30 cellular contexts compared by ENCODE assay signal in genomic region chr6:156877126-156877863, GRCh38.
A peak's percentile ranks its signal among the peaks of the same experiment; 100 is the strongest.
DNase-seq lines count a peak whose midpoint lies in the region; ATAC-seq and TF ChIP-seq lines count a peak whose summit lies in the region.
"Had no signal": no experiment of that assay in that cellular context is flagged by ENCODE, and none has a peak within 500 bp of the region (broad histone marks: within the 10 kb centered on the region; RNA-seq: fewer than 3 reads in every experiment).

No MANE protein-coding gene starts in this region.

- H3K27ac ChIP-seq in body of pancreas, result peak overlapping the region in 1 of 4 donors; percentile 19
- H3K27ac ChIP-seq in right lobe of liver, result peak overlapping the region in 1 of 3 donors; percentile 45
- no peak overlapping the region for H3K27ac ChIP-seq in thyroid gland
- H3K27ac ChIP-seq: coronary artery, epithelial cell of prostate, PC-9 had no signal

- no peaks in the 10 kb centered on the region for H3K36me3 ChIP-seq in body of pancreas (replicated peaks in 1 of 2; ENCODE audit: insufficient read depth in 1 of 2, low read depth in 2 of 2)
- no peaks in the 10 kb centered on the region for H3K36me3 ChIP-seq in right lobe of liver
- H3K36me3 ChIP-seq in thyroid gland, result no peaks in the 10 kb centered on the region
- H3K36me3 ChIP-seq: HAP-1 had no signal

- intact Hi-C loops in body of pancreas (cut with DNase I) (no loop called here), right lobe of liver (cut with DNase I) (no loop called here), thyroid gland (cut with DNase I) (no loop called here)

- H3K4me3 ChIP-seq in body of pancreas (no peak overlapping the region), right lobe of liver (no peak overlapping the region), thyroid gland (replicated peaks in 1 of 3) (no peak overlapping the region)
- H3K4me3 ChIP-seq: coronary artery, HAP-1, PC-9 had no signal

- WGBS in body of pancreas, 2 donors, result 57 to 61% methylated on average over 10 of the region's 10 CpGs
- 41% methylated on average over 10 of the region's 10 CpGs for WGBS in right lobe of liver (ENCODE audit: insufficient coverage, low coverage, low lambda C conversion rate, missing lambda C conversion rate)
- 65 to 69% methylated on average over 10 of the region's 10 CpGs for WGBS in thyroid gland, 2 donors

- peaks cover 48% of the 10 kb centered on the region for H3K4me1 ChIP-seq in body of pancreas
- peaks cover 0 to 12% (median 4%) of the 10 kb centered on the region in 4 donors for H3K4me1 ChIP-seq in right lobe of liver
- H3K4me1 ChIP-seq in thyroid gland, result peaks cover 56 to 83% of the 10 kb centered on the region in 2 donors

- H3K27me3 Mint-ChIP-seq in activated naive CD4-positive, alpha-beta T cell treated with anti-CD3 and anti-CD28 coated beads, Interleukin-2, amount 50 U/mL, for 24 hours, result no peaks in the 10 kb centered on the region
- H3K27me3 Mint-ChIP-seq: activated CD4-positive, alpha-beta memory T cell treated with anti-CD3 and anti-CD28 coated beads, Interleukin-2, amount 10 ng/mL, durations not matched to agents 7 days and 5 days had no signal

- TF ChIP-seq CTCF in body of pancreas (IDR thresholded peaks at IDR 0.05) (no peak), right lobe of liver (IDR thresholded peaks at IDR 0.05) (no peak), thyroid gland (IDR thresholded peaks at IDR 0.05) (no peak)

- peaks cover 7% of the 10 kb centered on the region for H3K36me3 Mint-ChIP-seq in activated naive CD4-positive, alpha-beta T cell treated with anti-CD3 and anti-CD28 coated beads, Interleukin-2, amount 50 U/mL, for 24 hours

- no peak for DNase-seq in activated naive CD4-positive, alpha-beta T cell treated with Interleukin-2 at 50 U/mL for 16 hours
- DNase-seq in body of pancreas, result peak; percentile 59 to 79 (median 76)
- peak in 1 of 3 donors; percentile 68 for DNase-seq in right lobe of liver
- peak; percentile 52 to 61 for DNase-seq in thyroid gland
- no peak for DNase-seq in SHP77 (lab: John Stamatoyannopoulos, UW)
- DNase-seq: 8988T; activated CD4-positive, alpha-beta memory T cell treated with anti-CD3 and anti-CD28 coated beads, Interleukin-2, amount 10 ng/mL, durations not matched to agents 7 days and 5 days; activated CD4-positive, CD25-positive, alpha-beta regulatory T cell treated with anti-CD3 and anti-CD28 coated beads, Interleukin-2, amount 50 U/mL, for 72 hours; activated CD8-positive, alpha-beta memory T cell treated with anti-CD3 and anti-CD28 coated beads, Interleukin-2, amount 50 U/mL, for 4 hours; activated naive CD4-positive, alpha-beta T cell treated with anti-CD3 and anti-CD28 coated beads, Interleukin-2, amount 50 U/mL, for 16 hours; anterior cingulate cortex; caudate nucleus; effector memory CD4-positive, alpha-beta T cell; kidney; NCI-H2029; NCI-H524; nephron progenitor cell; PC-9; stimulated activated CD4-positive, alpha-beta T cell treated with anti-CD3 and anti-CD28 coated beads, Interleukin-12 subunit alpha, Interleukin-12 subunit beta, amount 100 ng/mL, for 4 hours; stimulated activated CD4-positive, alpha-beta T cell treated with anti-CD3 and anti-CD28 coated beads, Interleukin-2, amount 100 ng/mL, for 48 hours; T-helper 2 cell; trophoblast cell had no signal

- H3K27ac Mint-ChIP-seq in activated naive CD4-positive, alpha-beta T cell treated with anti-CD3 and anti-CD28 coated beads, Interleukin-2, amount 50 U/mL, for 24 hours, result peak overlapping the region; percentile 24
- H3K27ac Mint-ChIP-seq: activated CD4-positive, alpha-beta memory T cell treated with anti-CD3 and anti-CD28 coated beads, Interleukin-2, amount 10 ng/mL, durations not matched to agents 7 days and 5 days; activated T-helper 1 cell treated with anti-CD3 and anti-CD28 coated beads, Interleukin-12 subunit alpha, Interleukin-12 subunit beta, Interleukin-2, Interleukin-4 antibody, amounts not matched to agents 30 ng/mL and 10 ng/mL and 1 ng/mL, durations not matched to agents 14 hours and 24 hours and 36 hours; nephron progenitor cell had no signal

- peak; percentile 67 for ATAC-seq in body of pancreas
- peak; percentile 75 to 83 (median 79) for ATAC-seq in right lobe of liver
- no peak for ATAC-seq in HG03520 (IDR thresholded peaks at IDR 0.05; ENCODE audit: unreplicated experiment)
- no peak for ATAC-seq in GM18498 (IDR thresholded peaks at IDR 0.05; ENCODE audit: unreplicated experiment)

- H3K4me3 Mint-ChIP-seq in activated naive CD4-positive, alpha-beta T cell treated with anti-CD3 and anti-CD28 coated beads, Interleukin-2, amount 50 U/mL, for 24 hours, result no peak overlapping the region
- H3K4me3 Mint-ChIP-seq: activated CD4-positive, alpha-beta memory T cell treated with anti-CD3 and anti-CD28 coated beads, Interleukin-2, amount 10 ng/mL, durations not matched to agents 7 days and 5 days; activated T-helper 1 cell treated with anti-CD3 and anti-CD28 coated beads, Interleukin-12 subunit alpha, Interleukin-12 subunit beta, Interleukin-2, Interleukin-4 antibody, amounts not matched to agents 30 ng/mL and 10 ng/mL and 1 ng/mL, durations not matched to agents 14 hours and 24 hours and 36 hours; CD14-positive monocyte; nephron progenitor cell had no signal

- H3K4me1 Mint-ChIP-seq in activated naive CD4-positive, alpha-beta T cell treated with anti-CD3 and anti-CD28 coated beads, Interleukin-2, amount 50 U/mL, for 24 hours, result peaks cover 83% of the 10 kb centered on the region

- no peaks in the 10 kb centered on the region for H3K9me3 Mint-ChIP-seq in activated naive CD4-positive, alpha-beta T cell treated with anti-CD3 and anti-CD28 coated beads, Interleukin-2, amount 50 U/mL, for 24 hours
- H3K9me3 Mint-ChIP-seq: activated CD4-positive, alpha-beta memory T cell treated with anti-CD3 and anti-CD28 coated beads, Interleukin-2, amount 10 ng/mL, durations not matched to agents 7 days and 5 days; activated T-helper 1 cell treated with anti-CD3 and anti-CD28 coated beads, Interleukin-12 subunit alpha, Interleukin-12 subunit beta, Interleukin-2, Interleukin-4 antibody, amounts not matched to agents 30 ng/mL and 10 ng/mL and 1 ng/mL, durations not matched to agents 14 hours and 24 hours and 36 hours; nephron progenitor cell had no signal

- TF ChIP-seq POLR2A in body of pancreas (IDR thresholded peaks at IDR 0.05) (no peak), right lobe of liver (IDR thresholded peaks at IDR 0.05) (no peak), thyroid gland (IDR thresholded peaks at IDR 0.05) (no peak)

- no peaks in the 10 kb centered on the region for H3K27me3 ChIP-seq in body of pancreas
- H3K27me3 ChIP-seq in right lobe of liver, result no peaks in the 10 kb centered on the region
- no peaks in the 10 kb centered on the region for H3K27me3 ChIP-seq in thyroid gland

- no peaks in the 10 kb centered on the region for H3K9me3 ChIP-seq in body of pancreas
- H3K9me3 ChIP-seq in right lobe of liver, result no peaks in the 10 kb centered on the region
- H3K9me3 ChIP-seq in thyroid gland, result no peaks in the 10 kb centered on the region
- H3K9me3 ChIP-seq: HAP-1 had no signal

Comparison
In these comparisons a context has a peak if more than half of its experiments do, and no peak if none do; other contexts are left out.
1. DNase-seq: peak in body of pancreas (4 of 4) and thyroid gland (2 of 2); none in activated naive CD4-positive, alpha-beta T cell treated with Interleukin-2 at 50 U/mL for 16 hours (single experiment) and SHP77 (0 of 2).
2. ATAC-seq: peak in body of pancreas (single experiment) and right lobe of liver (4 of 4); none in HG03520 (single experiment) and GM18498 (single experiment).